In genomic region chr1:26582836-26583460, GRCh38 we compare ENCODE assay signal across 9 cellular contexts. TPM values are rescaled to one million over a fixed set of nuclear protein-coding genes. Genes with fewer than 3 reads are reported as not detected.
A peak's percentile ranks its signal among the peaks of the same experiment; 100 is the strongest.
DNase-seq lines count a peak whose midpoint lies in the region; ATAC-seq and TF ChIP-seq lines count a peak whose summit lies in the region.
"Had no signal": no experiment of that assay in that cellular context is flagged by ENCODE, and none has a peak within 500 bp of the region (broad histone marks: within the 10 kb centered on the region; RNA-seq: fewer than 3 reads in every experiment).

No MANE protein-coding gene starts in this region.

- H3K9me3 ChIP-seq in right atrium auricular region, result no peaks in the 10 kb centered on the region
- H3K9me3 ChIP-seq in tibial artery, result no peaks in the 10 kb centered on the region
- H3K9me3 ChIP-seq: breast epithelium had no signal

- ATAC-seq in Right ventricle myocardium inferior (no peak), HG03097 (IDR thresholded peaks at IDR 0.05; ENCODE audit: low FRiP score, unreplicated experiment) (no peak), HG02970 (IDR thresholded peaks at IDR 0.05; ENCODE audit: low FRiP score, unreplicated experiment) (no peak)

- TF ChIP-seq CTCF in right atrium auricular region (IDR thresholded peaks at IDR 0.05) (no peak), tibial artery (IDR thresholded peaks at IDR 0.05) (no peak)

- peak; percentile 80 for DNase-seq in Right ventricle myocardium inferior (ENCODE audit: missing footprints)
- no peak for DNase-seq in cardiac septum (ENCODE audit: low spot score)
- peak; percentile 33 to 49 for DNase-seq in activated CD4-positive, alpha-beta T cell treated with anti-CD3 and anti-CD28 coated beads, Interleukin-2, amount 50 U/mL, for 4 hours
- DNase-seq in right atrium auricular region (ENCODE audit: low spot score), result peak; percentile 61
- DNase-seq in tibial artery, result peak; percentile 70 to 77
- DNase-seq in UCSD-AML1 (lab: John Stamatoyannopoulos, UW; ENCODE audit: unreplicated experiment), result no peak

- H3K4me1 ChIP-seq in right atrium auricular region (no peaks in the 10 kb centered on the region), tibial artery (no peaks in the 10 kb centered on the region)
- H3K4me1 ChIP-seq: breast epithelium had no signal

- no peak overlapping the region for H3K4me3 ChIP-seq in right atrium auricular region
- H3K4me3 ChIP-seq in tibial artery, result no peak overlapping the region
- H3K4me3 ChIP-seq: breast epithelium had no signal

- H3K27me3 ChIP-seq in right atrium auricular region (no peaks in the 10 kb centered on the region), tibial artery (peaks cover 0 to 3% of the 10 kb centered on the region in 2 donors)
- H3K27me3 ChIP-seq: breast epithelium had no signal

- H3K36me3 ChIP-seq in right atrium auricular region (no peaks in the 10 kb centered on the region), tibial artery (no peaks in the 10 kb centered on the region)
- H3K36me3 ChIP-seq: breast epithelium had no signal

- intact Hi-C loops in Right ventricle myocardium inferior (cut with DNase I) (no loop called here), cardiac septum (cut with DNase I) (no loop called here), tibial artery (cut with DNase I; ENCODE audit: low total_unique reads) (no loop called here)

- H3K27ac ChIP-seq in right atrium auricular region (no peak overlapping the region), tibial artery (no peak overlapping the region)
- H3K27ac ChIP-seq: breast epithelium had no signal

RNA-seq across cellular contexts. Expression of gene RPS6KA1, which starts 53.4 kb away (rescaled TPM):
- total RNA-seq in Right ventricle myocardium inferior (6.9 TPM), cardiac septum (3.3 TPM), right atrium auricular region (1 to 10 TPM; 1.8 to 6.9 TPM)

Comparison
In these comparisons a context has a peak if more than half of its experiments do, and no peak if none do; other contexts are left out.
1. DNase-seq: peak in Right ventricle myocardium inferior (single experiment), activated CD4-positive, alpha-beta T cell treated with anti-CD3 and anti-CD28 coated beads, Interleukin-2, amount 50 U/mL, for 4 hours (2 of 2), right atrium auricular region (single experiment) and tibial artery (2 of 2); none in cardiac septum (single experiment) and UCSD-AML1 (single experiment).